ENCODE assay signal across 23 cellular contexts in genomic region chr6:167399599-167399998, GRCh38.
"Had no signal": no experiment of that assay in that cellular context is flagged by ENCODE, and none has a peak within 500 bp of the region (broad histone marks: within the 10 kb centered on the region; RNA-seq: fewer than 3 reads in every experiment).

No MANE protein-coding gene starts in this region.

- H3K9me3 ChIP-seq: esophagus squamous epithelium, heart right ventricle, mucosa of descending colon, neutrophil, pancreas, right lobe of liver, suprapubic skin, transverse colon had no signal

- H3K27ac ChIP-seq: esophagus squamous epithelium, heart right ventricle, neutrophil, pancreas, right lobe of liver, suprapubic skin, transverse colon had no signal

- H3K36me3 ChIP-seq: esophagus squamous epithelium, heart right ventricle, neutrophil, pancreas, right lobe of liver, suprapubic skin, transverse colon had no signal

- H3K27me3 ChIP-seq: pancreas, right lobe of liver, transverse colon had no signal

- H3K4me1 ChIP-seq: esophagus squamous epithelium, heart right ventricle had no signal

- DNase-seq: cerebellar nuclear complex; effector memory CD4-positive, alpha-beta T cell; erythroblast; esophagus squamous epithelium; foreskin melanocyte; glutamatergic neuron; heart right ventricle; hippocampal formation; mesenchymal stem cell; mucosa of descending colon; naive B cell; pancreas; retina; right lobe of liver; small intestine; stimulated activated CD4-positive, alpha-beta T cell treated with anti-CD3 and anti-CD28 coated beads, Interleukin-12 subunit alpha, Interleukin-12 subunit beta, amount 100 ng/mL, for 4 hours; stimulated activated CD4-positive, alpha-beta T cell treated with anti-CD3 and anti-CD28 coated beads, Interleukin-1b, Interleukin-23, amount 100 ng/mL, for 48 hours; stimulated activated CD4-positive, alpha-beta T cell treated with anti-CD3 and anti-CD28 coated beads, Interleukin-4, amount 100 ng/mL, for 1 hour; stimulated activated CD8-positive, alpha-beta memory T cell treated with anti-CD3 and anti-CD28 coated beads, Interleukin-4, amount 100 ng/mL, for 48 hours; stimulated activated naive CD8-positive, alpha-beta T cell treated with anti-CD3 and anti-CD28 coated beads, Interleukin-15, amount 100 ng/mL, for 72 hours; transverse colon had no signal

- H3K4me3 ChIP-seq: esophagus squamous epithelium, heart right ventricle, mucosa of descending colon, pancreas, right lobe of liver, suprapubic skin, transverse colon had no signal
